Comparison of ENCODE assay signal across 13 cellular contexts in genomic region chr7:155610633-155611193, GRCh38.
"Had no signal": no experiment of that assay in that cellular context is flagged by ENCODE, and none has a peak within 500 bp of the region (broad histone marks: within the 10 kb centered on the region; RNA-seq: fewer than 3 reads in every experiment).

No MANE protein-coding gene starts in this region.

- H3K4me3 ChIP-seq: neural progenitor cell, pancreas, thoracic aorta had no signal

- H3K9me3 ChIP-seq: pancreas, thoracic aorta had no signal

- H3K36me3 ChIP-seq: neural progenitor cell, pancreas, thoracic aorta, WERI-Rb-1 had no signal

- H3K9ac ChIP-seq: neural progenitor cell had no signal

- H3K27ac ChIP-seq: neural progenitor cell, pancreas, thoracic aorta, WERI-Rb-1 had no signal

- DNase-seq: activated CD4-positive, alpha-beta T cell treated with anti-CD3 and anti-CD28 coated beads, Interleukin-2, amount 10 ng/mL, durations not matched to agents 24 days and 14 days; activated effector memory CD4-positive, alpha-beta T cell treated with Interleukin-2 at 50 U/mL for 16 hours; activated T-cell treated with anti-CD3 and anti-CD28 coated beads, Interleukin-2, amount 50 U/mL, for 24 hours; dermis blood vessel endothelial cell; hypothalamus; midbrain; pancreas; stimulated activated CD4-positive, alpha-beta T cell treated with anti-CD3 and anti-CD28 coated beads, Interleukin-4, amount 100 ng/mL, for 1 hour; stimulated activated CD8-positive, alpha-beta memory T cell treated with anti-CD3 and anti-CD28 coated beads, Interleukin-4, amount 100 ng/mL, for 48 hours; stimulated activated naive CD8-positive, alpha-beta T cell treated with anti-CD3 and anti-CD28 coated beads, Interleukin-15, Interleukin-2, amounts not matched to agents 100 U/mL and 50 U/mL, for 24 hours; WERI-Rb-1 had no signal

- H3K4me1 ChIP-seq: neural progenitor cell, pancreas had no signal

- FAIRE-seq: pancreas had no signal

- H3K27me3 ChIP-seq: neural progenitor cell, pancreas had no signal
